Comparison of ENCODE assay signal across 10 cellular contexts in genomic region chr13:26759156-26759906, GRCh38. TPM values are rescaled to one million over a fixed set of nuclear protein-coding genes. Genes with fewer than 3 reads are reported as not detected.
A peak's percentile ranks its signal among the peaks of the same experiment; 100 is the strongest.
DNase-seq lines count a peak whose midpoint lies in the region; ATAC-seq and TF ChIP-seq lines count a peak whose summit lies in the region.
"Had no signal": no experiment of that assay in that cellular context is flagged by ENCODE, and none has a peak within 500 bp of the region (broad histone marks: within the 10 kb centered on the region; RNA-seq: fewer than 3 reads in every experiment).

No MANE protein-coding gene starts in this region.

- H3K36me3 ChIP-seq in heart right ventricle (no peaks in the 10 kb centered on the region), muscle layer of colon (ENCODE audit: insufficient read depth, low read length) (no peaks in the 10 kb centered on the region), urinary bladder (ENCODE audit: insufficient read depth) (no peaks in the 10 kb centered on the region), uterus (no peaks in the 10 kb centered on the region), vagina (no peaks in the 10 kb centered on the region)
- H3K36me3 ChIP-seq: brain microvascular endothelial cell had no signal

- H3K9ac ChIP-seq in muscle layer of colon (ENCODE audit: low read length): no peak overlapping the region

- intact Hi-C loops in heart right ventricle (cut with DNase I) (no loop called here), Right ventricle myocardium superior (cut with DNase I) (no loop called here), uterus (cut with DNase I; ENCODE audit: low total_unique reads) (no loop called here), vagina (cut with DNase I) (no loop called here)

- WGBS in heart right ventricle, 2 donors: 68 to 69% methylated on average over 31 of the region's 31 CpGs
- 65% methylated on average over 31 of the region's 31 CpGs for WGBS in urinary bladder

- H3K27ac ChIP-seq in heart right ventricle: no peak overlapping the region
- no peak overlapping the region for H3K27ac ChIP-seq in muscle layer of colon (ENCODE audit: low read depth, low read length)
- no peak overlapping the region for H3K27ac ChIP-seq in urinary bladder (ENCODE audit: low read depth)
- no peak overlapping the region for H3K27ac ChIP-seq in uterus
- H3K27ac ChIP-seq in vagina: no peak overlapping the region
- H3K27ac ChIP-seq: brain microvascular endothelial cell had no signal

- peaks cover 7 to 87% (median 65%) of the 10 kb centered on the region in 7 donors for H3K27me3 ChIP-seq in heart right ventricle
- peaks cover 32 to 55% of the 10 kb centered on the region in 2 donors for H3K27me3 ChIP-seq in muscle layer of colon (ENCODE audit: control insufficient read depth in 1 of 2, insufficient read depth in 2 of 2, low read length in 2 of 2)
- H3K27me3 ChIP-seq in uterus: peaks cover 6 to 31% of the 10 kb centered on the region in 2 donors
- no peaks in the 10 kb centered on the region for H3K27me3 ChIP-seq in vagina

- no peak for ATAC-seq in heart right ventricle
- no peak for ATAC-seq in Right ventricle myocardium superior (ENCODE audit: poor library complexity)
- ATAC-seq: PC-3 had no signal

- TF ChIP-seq POLR2A in uterus (IDR thresholded peaks at IDR 0.05) (no peak), vagina (IDR thresholded peaks at IDR 0.05) (no peak)

- DNase-seq in heart right ventricle (no peak), Right ventricle myocardium superior (no peak), astrocyte of the spinal cord (ENCODE audit: low read depth, low spot score) (peak; percentile 1), uterus (no peak), vagina (ENCODE audit: extremely low spot score in 2 of 2) (no peak)
- no peak for DNase-seq in stimulated activated CD4-positive, alpha-beta T cell treated with anti-CD3 and anti-CD28 coated beads, Interleukin-2, amount 100 ng/mL, for 48 hours
- DNase-seq: brain microvascular endothelial cell, PC-3 had no signal

- in situ Hi-C loops in astrocyte of the spinal cord (cut with HindIII; ENCODE audit: low sequenced_read_pairs): no loop called here

- no peaks in the 10 kb centered on the region for H3K9me3 ChIP-seq in heart right ventricle
- no peaks in the 10 kb centered on the region for H3K9me3 ChIP-seq in muscle layer of colon (ENCODE audit: low read length)
- H3K9me3 ChIP-seq in uterus: no peaks in the 10 kb centered on the region
- H3K9me3 ChIP-seq in vagina: no peaks in the 10 kb centered on the region

- H3K4me3 ChIP-seq in heart right ventricle: peak overlapping the region in 8 of 10 donors; percentile 31 to 55 (median 44)
- H3K4me3 ChIP-seq in astrocyte of the spinal cord (ENCODE audit: low read depth, low read length): no peak overlapping the region
- peak overlapping the region; percentile 41 to 54 for H3K4me3 ChIP-seq in muscle layer of colon (ENCODE audit: low read depth in 1 of 2, low read length in 2 of 2)
- H3K4me3 ChIP-seq in urinary bladder (ENCODE audit: low read depth, low read length): peak overlapping the region; percentile 56
- no peak overlapping the region for H3K4me3 ChIP-seq in uterus
- peak overlapping the region in 1 of 2 donors; percentile 30 for H3K4me3 ChIP-seq in vagina

- H3K4me1 ChIP-seq in heart right ventricle (peaks cover 0 to 13% (median 8%) of the 10 kb centered on the region in 9 donors), muscle layer of colon (ENCODE audit: insufficient read depth, low read length) (peaks cover 33% of the 10 kb centered on the region), urinary bladder (ENCODE audit: insufficient read depth) (no peaks in the 10 kb centered on the region), uterus (peaks cover 0 to 4% of the 10 kb centered on the region in 2 donors), vagina (peaks cover 11% of the 10 kb centered on the region)

- TF ChIP-seq CTCF in heart right ventricle (IDR thresholded peaks at IDR 0.05) (no peak), astrocyte of the spinal cord (IDR thresholded peaks at IDR 0.05; ENCODE audit: low read depth, low read length) (no peak), uterus (IDR thresholded peaks at IDR 0.05) (no peak), vagina (IDR thresholded peaks at IDR 0.05) (no peak)

RNA-seq across cellular contexts. Expression of gene GPR12, which starts 1.3 kb away (rescaled TPM):
- total RNA-seq in heart right ventricle: under 1 TPM in 6 of 10 donors, not detected in 4; 0.04 to 0.21 (median 0.09) TPM
- polyA plus RNA-seq in heart right ventricle: under 1 TPM; 0.04 to 0.22 TPM
- 0.13 TPM for total RNA-seq in Right ventricle myocardium superior
- total RNA-seq in urinary bladder: not detected
- polyA plus RNA-seq in urinary bladder: not detected
- total RNA-seq in uterus: not detected
- not detected for total RNA-seq in vagina
- total RNA-seq: PC-3 had no signal

Comparison
In these comparisons a context has a peak if more than half of its experiments do, and no peak if none do; other contexts are left out.
1. H3K4me3 ChIP-seq: peak in heart right ventricle (8 of 10), muscle layer of colon (2 of 2) and urinary bladder (single experiment); none in astrocyte of the spinal cord (single experiment) and uterus (0 of 2).